8 cellular contexts compared by ENCODE assay signal in the genomic region with DNA sequence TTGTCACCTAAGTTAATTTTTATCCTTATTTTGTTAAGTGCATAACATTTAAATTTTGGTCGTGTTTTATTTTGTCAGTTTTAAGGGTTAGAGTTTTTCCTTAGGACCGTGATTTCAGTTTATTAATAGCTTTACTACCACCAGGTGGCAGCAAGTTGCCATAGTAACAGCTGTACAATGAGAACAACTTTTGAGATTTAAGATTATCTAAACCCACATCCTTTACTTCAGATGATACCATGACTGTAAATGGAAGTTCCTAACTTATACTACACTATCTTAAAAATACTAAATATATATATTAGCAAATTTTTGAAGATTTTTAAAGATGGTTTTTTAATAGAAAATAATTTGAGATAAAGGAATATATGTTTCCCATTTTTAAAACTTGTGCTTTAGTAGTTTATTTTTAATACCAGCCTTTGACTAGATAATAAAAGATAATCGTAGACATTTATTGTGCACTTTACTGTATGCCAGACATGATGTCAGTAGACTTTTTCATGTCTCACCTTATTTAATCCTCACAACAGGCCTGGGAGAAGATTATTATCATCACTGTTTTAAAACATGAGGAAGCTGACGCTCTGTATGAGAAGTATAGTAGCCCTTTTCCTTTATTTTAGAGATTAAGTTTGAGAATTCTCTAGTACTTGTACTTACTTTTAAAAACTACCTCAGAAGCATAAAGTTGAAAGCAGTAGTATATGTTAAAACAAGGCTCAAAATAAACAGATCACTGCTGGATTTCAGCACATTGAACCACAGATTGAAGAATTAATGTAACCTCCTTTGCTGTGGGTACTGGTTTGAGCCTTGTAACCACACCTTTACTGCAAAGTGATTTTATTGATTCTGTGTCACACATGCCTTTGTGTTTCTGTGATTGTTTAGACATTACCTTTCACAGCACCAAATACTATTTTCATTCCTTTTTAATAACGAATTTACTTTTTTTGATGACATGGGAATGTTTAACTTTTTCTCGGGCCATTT. TPM values are rescaled to one million over a fixed set of nuclear protein-coding genes. Genes with fewer than 3 reads are reported as not detected.
A peak's percentile ranks its signal among the peaks of the same experiment; 100 is the strongest.
DNase-seq lines count a peak whose midpoint lies in the region; ATAC-seq lines count a peak whose summit lies in the region.

No MANE protein-coding gene starts in this region.

- peaks cover 28% of the 10 kb centered on the region for H3K4me1 Mint-ChIP-seq in activated T-helper 2 cell treated with anti-CD3 and anti-CD28 coated beads, Interferon-gamma antibody, Interleukin-2, Interleukin-4, amounts not matched to agents 10 μg/mL and 5 μg/mL and 100 μg/mL, durations not matched to agents 14 hours and 24 hours and 36 hours (ENCODE audit: low read depth)

- H3K27me3 Mint-ChIP-seq in activated T-helper 2 cell treated with anti-CD3 and anti-CD28 coated beads, Interferon-gamma antibody, Interleukin-2, Interleukin-4, amounts not matched to agents 10 μg/mL and 5 μg/mL and 100 μg/mL, durations not matched to agents 14 hours and 24 hours and 36 hours (ENCODE audit: low read depth), result no peaks in the 10 kb centered on the region

- peaks cover 59% of the 10 kb centered on the region for H3K36me3 Mint-ChIP-seq in activated T-helper 2 cell treated with anti-CD3 and anti-CD28 coated beads, Interferon-gamma antibody, Interleukin-2, Interleukin-4, amounts not matched to agents 10 μg/mL and 5 μg/mL and 100 μg/mL, durations not matched to agents 14 hours and 24 hours and 36 hours (ENCODE audit: low read depth)

- H3K9me3 Mint-ChIP-seq in activated T-helper 2 cell treated with anti-CD3 and anti-CD28 coated beads, Interferon-gamma antibody, Interleukin-2, Interleukin-4, amounts not matched to agents 10 μg/mL and 5 μg/mL and 100 μg/mL, durations not matched to agents 14 hours and 24 hours and 36 hours, result no peaks in the 10 kb centered on the region

- no peak overlapping the region for H3K4me3 Mint-ChIP-seq in activated T-helper 2 cell treated with anti-CD3 and anti-CD28 coated beads, Interferon-gamma antibody, Interleukin-2, Interleukin-4, amounts not matched to agents 10 μg/mL and 5 μg/mL and 100 μg/mL, durations not matched to agents 14 hours and 24 hours and 36 hours (ENCODE audit: low read depth)

- intact Hi-C loops in activated T-helper 2 cell treated with anti-CD3 and anti-CD28 coated beads, Interferon-gamma antibody, Interleukin-2, Interleukin-4, amounts not matched to agents 10 μg/mL and 5 μg/mL and 100 μg/mL, durations not matched to agents 14 hours and 24 hours and 36 hours (cut with micrococcal nuclease), result loop anchor here (5.0 kb wide), 1 partner anchor 244 kb away; a partner anchor contains a TSS
- intact Hi-C loops in sciatic nerve (cut with DNase I), result no loop called here

- ATAC-seq in HG02763 (IDR thresholded peaks at IDR 0.05; ENCODE audit: unreplicated experiment) (peak; percentile 65), sciatic nerve (peak; percentile 48)

- H3K27ac Mint-ChIP-seq in activated T-helper 2 cell treated with anti-CD3 and anti-CD28 coated beads, Interferon-gamma antibody, Interleukin-2, Interleukin-4, amounts not matched to agents 10 μg/mL and 5 μg/mL and 100 μg/mL, durations not matched to agents 14 hours and 24 hours and 36 hours, result peak overlapping the region; percentile 28

- peak; percentile 85 for DNase-seq in activated effector memory CD4-positive, alpha-beta T cell treated with anti-CD3 and anti-CD28 coated beads, Interleukin-2, amount 50 U/mL, for 16 hours
- no peak for DNase-seq in activated effector memory CD4-positive, alpha-beta T cell treated with Interleukin-2 at 50 U/mL for 16 hours
- peak; percentile 19 for DNase-seq in NCI-H774 (lab: John Stamatoyannopoulos, UW)
- DNase-seq in activated T-helper 2 cell treated with anti-CD3 and anti-CD28 coated beads, Interferon-gamma antibody, Interleukin-2, Interleukin-4, amounts not matched to agents 10 μg/mL and 5 μg/mL and 100 μg/mL, durations not matched to agents 14 hours and 24 hours and 36 hours (ENCODE audit: low spot score), result peak; percentile 29
- DNase-seq in germinal center (ENCODE audit: low spot score), result peak; percentile 30
- no peak for DNase-seq in sciatic nerve (ENCODE audit: low spot score)
- DNase-seq in NCI-H526 treated with DMSO at 0.1 percent for 48 hours (lab: John Stamatoyannopoulos, UW), result no peak

RNA-seq across cellular contexts. Expression of a gene that starts 27.5 kb away (rescaled TPM):
- 67.8 and 69.9 TPM in 2 replicates for total RNA-seq in activated T-helper 2 cell treated with anti-CD3 and anti-CD28 coated beads, Interferon-gamma antibody, Interleukin-2, Interleukin-4, amounts not matched to agents 10 μg/mL and 5 μg/mL and 100 μg/mL, durations not matched to agents 14 hours and 24 hours and 36 hours
- total RNA-seq in sciatic nerve, result 98.9 TPM

Comparison
In these comparisons a context has a peak if more than half of its experiments do, and no peak if none do; other contexts are left out.
1. DNase-seq: peak in activated effector memory CD4-positive, alpha-beta T cell treated with anti-CD3 and anti-CD28 coated beads, Interleukin-2, amount 50 U/mL, for 16 hours (single experiment), NCI-H774 (single experiment), activated T-helper 2 cell treated with anti-CD3 and anti-CD28 coated beads, Interferon-gamma antibody, Interleukin-2, Interleukin-4, amounts not matched to agents 10 μg/mL and 5 μg/mL and 100 μg/mL, durations not matched to agents 14 hours and 24 hours and 36 hours (single experiment) and germinal center (single experiment); none in activated effector memory CD4-positive, alpha-beta T cell treated with Interleukin-2 at 50 U/mL for 16 hours (single experiment), sciatic nerve (single experiment) and NCI-H526 treated with DMSO at 0.1 percent for 48 hours (single experiment).